Comparison of ENCODE assay signal across 14 cellular contexts in genomic region chr15:41862515-41863116, GRCh38. TPM values are rescaled to one million over a fixed set of nuclear protein-coding genes. Genes with fewer than 3 reads are reported as not detected.
DNase-seq lines count a peak whose midpoint lies in the region; TF ChIP-seq lines count a peak whose summit lies in the region.
"Had no signal": no experiment of that assay in that cellular context is flagged by ENCODE, and none has a peak within 500 bp of the region (broad histone marks: within the 10 kb centered on the region; RNA-seq: fewer than 3 reads in every experiment).

No MANE protein-coding gene starts in this region.

- H3K9me3 ChIP-seq in stomach: no peaks in the 10 kb centered on the region
- H3K9me3 ChIP-seq: SJSA1 had no signal

- peaks cover 0 to 6% (median 0%) of the 10 kb centered on the region in 4 donors for H3K36me3 ChIP-seq in stomach
- H3K36me3 ChIP-seq: SJSA1 had no signal

- H3K4me3 ChIP-seq in stomach: no peak overlapping the region
- H3K4me3 ChIP-seq: SJSA1 had no signal

- peaks cover 0 to 22% (median 19%) of the 10 kb centered on the region in 4 donors for H3K4me1 ChIP-seq in stomach
- H3K4me1 ChIP-seq: SJSA1 had no signal

- no peak for TF ChIP-seq EP300 in stomach (IDR thresholded peaks at IDR 0.05)

- no peaks in the 10 kb centered on the region for H3K27me3 ChIP-seq in stomach
- H3K27me3 ChIP-seq: SJSA1 had no signal

- H3K27ac ChIP-seq in stomach: no peak overlapping the region
- H3K27ac ChIP-seq: SJSA1 had no signal

- DNase-seq in NCI-H2196 (lab: John Stamatoyannopoulos, UW; ENCODE audit: unreplicated experiment) (peak; percentile 24), NCI-H2196 treated with DMSO at 0.1 percent for 48 hours (lab: John Stamatoyannopoulos, UW; ENCODE audit: unreplicated experiment) (no peak), NCI-H510A treated with DMSO at 0.1 percent for 48 hours (lab: John Stamatoyannopoulos, UW) (peak; percentile 34), iPS DF 19.7 (ENCODE audit: low read depth, low spot score) (peak; percentile 30), stomach (peak; percentile 91), NCI-H446 (lab: John Stamatoyannopoulos, UW) (no peak)
- no peak for DNase-seq in stimulated activated CD4-positive, alpha-beta T cell treated with anti-CD3 and anti-CD28 coated beads, Interleukin-2, amount 100 ng/mL, for 24 hours
- no peak for DNase-seq in activated CD4-positive, alpha-beta T cell treated with anti-CD3 and anti-CD28 coated beads, Interleukin-2, amount 50 U/mL, for 1 hour
- DNase-seq: aorta, Calu3, left cardiac atrium, NCI-H1694 had no signal

- 57 to 85% (median 64%) methylated on average over 9 to 19 of the region's 19 CpGs for WGBS in stomach, 5 donors

- intact Hi-C loops in stomach (cut with DNase I; ENCODE audit: low total_unique reads): no loop called here

- no peak for TF ChIP-seq POLR2A in stomach (IDR thresholded peaks at IDR 0.05)

- no peak for TF ChIP-seq CTCF in stomach (IDR thresholded peaks at IDR 0.05)

RNA-seq across cellular contexts. Expression of gene PLA2G4B, which starts 24.0 kb away (rescaled TPM):
- total RNA-seq in stomach: 10 to 100 TPM in 3 of 5 donors, 1 to 10 TPM in 2; 2.6 to 71.2 (median 22.6) TPM
- 10 to 100 TPM in 1 of 3 donors, 1 to 10 TPM in 2; 4.0 to 38.5 (median 5.3) TPM for polyA plus RNA-seq in stomach

RNA-seq across cellular contexts. Expression of gene SPTBN5, which starts 31.2 kb away (rescaled TPM):
- total RNA-seq in stomach: 1 to 10 TPM in 1 of 5 donors, under 1 TPM in 3, not detected in 1; 0.29 to 4.9 (median 0.80) TPM
- polyA plus RNA-seq in stomach: 1 to 10 TPM; 2.6 to 3.2 (median 2.9) TPM
- total RNA-seq: H4 had no signal

RNA-seq across cellular contexts. Expression of gene JMJD7, which starts 34.7 kb away (rescaled TPM):
- total RNA-seq in stomach: 1 to 10 TPM in 1 of 5 donors, under 1 TPM in 2, not detected in 2; 0.55 to 3.1 (median 0.58) TPM
- polyA plus RNA-seq in stomach: 10 to 100 TPM; 16.8 to 24.2 (median 22.5) TPM

Comparison
In these comparisons a context has a peak if more than half of its experiments do, and no peak if none do; other contexts are left out.
1. DNase-seq: peak in NCI-H2196 (single experiment), NCI-H510A treated with DMSO at 0.1 percent for 48 hours (single experiment), iPS DF 19.7 (single experiment) and stomach (single experiment); none in NCI-H2196 treated with DMSO at 0.1 percent for 48 hours (single experiment), stimulated activated CD4-positive, alpha-beta T cell treated with anti-CD3 and anti-CD28 coated beads, Interleukin-2, amount 100 ng/mL, for 24 hours (0 of 2), activated CD4-positive, alpha-beta T cell treated with anti-CD3 and anti-CD28 coated beads, Interleukin-2, amount 50 U/mL, for 1 hour (single experiment) and NCI-H446 (0 of 2).